ENCODE assay signal across 2 cellular contexts in the genomic region with DNA sequence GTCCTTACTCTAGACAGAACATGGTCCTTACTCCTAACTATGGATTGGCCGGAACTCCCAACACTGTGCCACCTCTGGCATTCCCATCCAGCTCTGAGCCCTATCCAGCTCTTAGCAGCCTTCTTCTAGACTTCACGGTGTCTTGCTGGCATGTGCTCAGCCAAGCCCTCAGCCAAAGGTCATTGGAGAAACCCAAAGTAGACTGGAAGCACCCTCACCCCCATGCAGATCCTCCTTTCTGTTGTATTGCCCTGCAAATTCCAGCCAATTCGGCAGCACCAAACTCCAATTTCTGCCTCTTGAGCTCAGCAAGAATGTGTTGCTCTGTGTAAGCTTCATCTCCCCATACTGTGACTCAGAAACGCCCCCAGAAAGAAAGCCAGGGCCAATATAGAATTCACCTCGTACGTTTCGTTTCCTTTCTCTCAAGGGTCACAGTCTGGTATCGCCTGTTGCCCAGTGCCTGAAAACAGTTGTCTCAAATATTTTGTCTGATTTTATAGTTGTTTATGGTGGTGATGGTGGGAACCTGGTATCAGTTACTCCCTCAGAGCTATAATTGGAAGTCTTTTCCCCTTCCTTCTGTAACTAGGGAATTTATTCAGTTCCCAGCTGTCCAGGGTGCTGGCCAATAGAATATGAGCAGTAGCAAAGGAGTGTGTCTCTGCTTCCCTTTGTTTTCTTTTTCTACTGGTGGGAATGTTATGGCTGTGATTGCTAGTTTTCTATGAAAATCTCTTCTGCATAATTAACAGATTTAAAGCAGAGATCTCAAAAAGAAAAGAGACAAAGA.
A peak's percentile ranks its signal among the peaks of the same experiment; 100 is the strongest.
TF ChIP-seq lines count a peak whose summit lies in the region.

No MANE protein-coding gene starts in this region.

TF ChIP-seq in SK-N-SH, 30 proteins besides CTCF, POLR2A, EP300 and RAD21:
- TF ChIP-seq, protein P1, sequence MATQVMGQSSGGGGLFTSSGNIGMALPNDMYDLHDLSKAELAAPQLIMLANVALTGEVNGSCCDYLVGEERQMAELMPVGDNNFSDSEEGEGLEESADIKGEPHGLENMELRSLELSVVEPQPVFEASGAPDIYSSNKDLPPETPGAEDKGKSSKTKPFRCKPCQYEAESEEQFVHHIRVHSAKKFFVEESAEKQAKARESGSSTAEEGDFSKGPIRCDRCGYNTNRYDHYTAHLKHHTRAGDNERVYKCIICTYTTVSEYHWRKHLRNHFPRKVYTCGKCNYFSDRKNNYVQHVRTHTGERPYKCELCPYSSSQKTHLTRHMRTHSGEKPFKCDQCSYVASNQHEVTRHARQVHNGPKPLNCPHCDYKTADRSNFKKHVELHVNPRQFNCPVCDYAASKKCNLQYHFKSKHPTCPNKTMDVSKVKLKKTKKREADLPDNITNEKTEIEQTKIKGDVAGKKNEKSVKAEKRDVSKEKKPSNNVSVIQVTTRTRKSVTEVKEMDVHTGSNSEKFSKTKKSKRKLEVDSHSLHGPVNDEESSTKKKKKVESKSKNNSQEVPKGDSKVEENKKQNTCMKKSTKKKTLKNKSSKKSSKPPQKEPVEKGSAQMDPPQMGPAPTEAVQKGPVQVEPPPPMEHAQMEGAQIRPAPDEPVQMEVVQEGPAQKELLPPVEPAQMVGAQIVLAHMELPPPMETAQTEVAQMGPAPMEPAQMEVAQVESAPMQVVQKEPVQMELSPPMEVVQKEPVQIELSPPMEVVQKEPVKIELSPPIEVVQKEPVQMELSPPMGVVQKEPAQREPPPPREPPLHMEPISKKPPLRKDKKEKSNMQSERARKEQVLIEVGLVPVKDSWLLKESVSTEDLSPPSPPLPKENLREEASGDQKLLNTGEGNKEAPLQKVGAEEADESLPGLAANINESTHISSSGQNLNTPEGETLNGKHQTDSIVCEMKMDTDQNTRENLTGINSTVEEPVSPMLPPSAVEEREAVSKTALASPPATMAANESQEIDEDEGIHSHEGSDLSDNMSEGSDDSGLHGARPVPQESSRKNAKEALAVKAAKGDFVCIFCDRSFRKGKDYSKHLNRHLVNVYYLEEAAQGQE (IDR thresholded peaks at IDR 0.05; ENCODE audit: low read depth, low read length) = peak; percentile 56; the same call in 1 of the 2 replicates
- no peak for TF ChIP-seq POLR2AphosphoS5 (IDR thresholded peaks at IDR 0.05; ENCODE audit: low read depth, low read length)
TF ChIP-seq in SK-N-SH: peak in this region for 1.

TF ChIP-seq in SK-N-SH treated with all-trans-retinoic acid at 6 μM for 48 hours, 23 proteins besides CTCF, POLR2A, EP300 and RAD21 (continued from another document):
- TF ChIP-seq, protein P2, sequence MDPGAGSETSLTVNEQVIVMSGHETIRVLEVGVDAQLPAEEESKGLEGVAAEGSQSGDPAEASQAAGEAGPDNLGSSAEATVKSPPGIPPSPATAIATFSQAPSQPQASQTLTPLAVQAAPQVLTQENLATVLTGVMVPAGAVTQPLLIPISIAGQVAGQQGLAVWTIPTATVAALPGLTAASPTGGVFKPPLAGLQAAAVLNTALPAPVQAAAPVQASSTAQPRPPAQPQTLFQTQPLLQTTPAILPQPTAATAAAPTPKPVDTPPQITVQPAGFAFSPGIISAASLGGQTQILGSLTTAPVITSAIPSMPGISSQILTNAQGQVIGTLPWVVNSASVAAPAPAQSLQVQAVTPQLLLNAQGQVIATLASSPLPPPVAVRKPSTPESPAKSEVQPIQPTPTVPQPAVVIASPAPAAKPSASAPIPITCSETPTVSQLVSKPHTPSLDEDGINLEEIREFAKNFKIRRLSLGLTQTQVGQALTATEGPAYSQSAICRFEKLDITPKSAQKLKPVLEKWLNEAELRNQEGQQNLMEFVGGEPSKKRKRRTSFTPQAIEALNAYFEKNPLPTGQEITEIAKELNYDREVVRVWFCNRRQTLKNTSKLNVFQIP (CRISPR knock-in tag; IDR thresholded peaks at IDR 0.05; ENCODE audit: borderline replicate concordance, low read depth) = no peak
- TF ChIP-seq, protein P3, sequence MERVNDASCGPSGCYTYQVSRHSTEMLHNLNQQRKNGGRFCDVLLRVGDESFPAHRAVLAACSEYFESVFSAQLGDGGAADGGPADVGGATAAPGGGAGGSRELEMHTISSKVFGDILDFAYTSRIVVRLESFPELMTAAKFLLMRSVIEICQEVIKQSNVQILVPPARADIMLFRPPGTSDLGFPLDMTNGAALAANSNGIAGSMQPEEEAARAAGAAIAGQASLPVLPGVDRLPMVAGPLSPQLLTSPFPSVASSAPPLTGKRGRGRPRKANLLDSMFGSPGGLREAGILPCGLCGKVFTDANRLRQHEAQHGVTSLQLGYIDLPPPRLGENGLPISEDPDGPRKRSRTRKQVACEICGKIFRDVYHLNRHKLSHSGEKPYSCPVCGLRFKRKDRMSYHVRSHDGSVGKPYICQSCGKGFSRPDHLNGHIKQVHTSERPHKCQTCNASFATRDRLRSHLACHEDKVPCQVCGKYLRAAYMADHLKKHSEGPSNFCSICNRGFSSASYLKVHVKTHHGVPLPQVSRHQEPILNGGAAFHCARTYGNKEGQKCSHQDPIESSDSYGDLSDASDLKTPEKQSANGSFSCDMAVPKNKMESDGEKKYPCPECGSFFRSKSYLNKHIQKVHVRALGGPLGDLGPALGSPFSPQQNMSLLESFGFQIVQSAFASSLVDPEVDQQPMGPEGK (CRISPR knock-in tag; IDR thresholded peaks at IDR 0.05; ENCODE audit: borderline replicate concordance) = no peak
